8 cellular contexts compared by ENCODE assay signal in genomic region chr16:578870-579405, GRCh38. TPM values are rescaled to one million over a fixed set of nuclear protein-coding genes. Genes with fewer than 3 reads are reported as not detected.
A peak's percentile ranks its signal among the peaks of the same experiment; 100 is the strongest.
DNase-seq lines count a peak whose midpoint lies in the region; ATAC-seq, FAIRE-seq and TF ChIP-seq lines count a peak whose summit lies in the region.

No MANE protein-coding gene starts in this region.

- H3K9me1 ChIP-seq in K562 (ENCODE audit: control insufficient read depth, insufficient read depth, low read length) = peaks cover 3% of the 10 kb centered on the region

- H3K9me3 Mint-ChIP-seq in immature natural killer cell = no peaks in the 10 kb centered on the region

- H3K4me3 Mint-ChIP-seq in immature natural killer cell = peak overlapping the region in 1 of 5 donors; percentile 27

- no peak; the same call in 1 of the 2 replicates for TF ChIP-seq POLR2A in K562 (conservative IDR thresholded peaks at IDR 0.05)
- TF ChIP-seq POLR2A in GM18505 (IDR thresholded peaks at IDR 0.05; ENCODE audit: borderline replicate concordance, extremely low read depth, insufficient read depth, insufficient read length) = no peak

- DNase-seq in T-helper 2 cell (peak in 4 of 5 experiments; percentile 43 to 84 (median 54)), K562 (ENCODE audit: extremely low read depth in 1 of 4, low spot score in 3 of 4) (peak; percentile 67 to 94 (median 79)), immature natural killer cell (peak; percentile 49 to 66 (median 51)), COR-L47 (lab: John Stamatoyannopoulos, UW) (no peak)
- peak; percentile 48 to 52 for DNase-seq in stimulated activated CD4-positive, alpha-beta T cell treated with anti-CD3 and anti-CD28 coated beads, Interleukin-15, amount 100 ng/mL, for 48 hours (ENCODE audit: low read depth in 2 of 2)

- ATAC-seq in HG02642 (IDR thresholded peaks at IDR 0.05; ENCODE audit: poor library complexity, unreplicated experiment) = peak; percentile 44
- peak; percentile 97 for ATAC-seq in K562
- ATAC-seq in GM18505 (IDR thresholded peaks at IDR 0.05; ENCODE audit: unreplicated experiment) = no peak

- no peaks in the 10 kb centered on the region for H3K27me3 ChIP-seq in K562 (ENCODE audit: control insufficient read depth in 2 of 2, insufficient read depth in 2 of 2, low read length in 2 of 2)

- peaks cover 24% of the 10 kb centered on the region; the same call in 2 of the 3 replicates for H3K36me3 ChIP-seq in K562 (ENCODE audit: control insufficient read depth, insufficient read depth, low read length)

- intact Hi-C loops in K562 (cut with micrococcal nuclease) = loop anchor here (5.0 kb wide), 1 partner anchor 88 kb away; the partner anchor contains the start of gene RHOT2

- in situ Hi-C loops in K562 (cut with MboI) = loop anchor here (5.0 kb wide), 1 partner anchor 88 kb away; the partner anchor contains the start of gene RHOT2

- CTCF ChIA-PET in K562 (lab: Yijun Ruan, JAX; ENCODE audit: low intra/inter-chr PET ratio) = interaction anchor here (0.7 to 1.2 kb wide), 2 partner anchors 82 to 94 kb away, joined by 3 to 8 read pairs; no protein-coding TSS in a partner anchor

- H3K4me1 ChIP-seq in K562 (replicated peaks in 1 of 2; ENCODE audit: control insufficient read depth in 2 of 2, insufficient read depth in 2 of 2, low read length in 2 of 2) = peaks cover 0 to 87% of the 10 kb centered on the region in 2 experiments; a peak in 4 of 5 replicates

- no peak overlapping the region for H3K27ac ChIP-seq in C4-2B
- H3K27ac ChIP-seq in K562 (ENCODE audit: extremely low read depth, low read depth, low read length) = no peak overlapping the region

- TF ChIP-seq CTCF in C4-2B (conservative IDR thresholded peaks at IDR 0.05) = peak; percentile 80
- TF ChIP-seq CTCF in K562 (IDR thresholded peaks at IDR 0.05 in 2 of 3, conservative IDR thresholded peaks at IDR 0.05 in 1 of 3; ENCODE audit: insufficient read depth in 2 of 3, low read depth in 1 of 3, low read length in 3 of 3) = peak; percentile 91 to 95 (median 95)

- WGBS in K562 (ENCODE audit: insufficient coverage, low coverage, missing lambda C conversion rate) = 10% methylated on average over 19 of the region's 34 CpGs

- peak overlapping the region in 1 of 2 experiments; percentile 85; a peak in 2 of 4 replicates for H3K9ac ChIP-seq in K562 (ENCODE audit: insufficient read depth in 1 of 2, low read depth in 2 of 2, low read length in 2 of 2)

- FAIRE-seq in K562 (lab: Jason Lieb, UNC) = peak; percentile 92

- H3K36me3 Mint-ChIP-seq in immature natural killer cell = no peaks in the 10 kb centered on the region

- TF ChIP-seq RAD21 in K562 (CRISPR knock-in tag; conservative IDR thresholded peaks at IDR 0.05 in 1 of 2, IDR thresholded peaks at IDR 0.05 in 1 of 2) = peak; percentile 88 to 92

- no peaks in the 10 kb centered on the region for H3K9me3 ChIP-seq in K562 (replicated peaks; ENCODE audit: control insufficient read depth, insufficient read depth, low read depth, low read length)

- H3K27ac Mint-ChIP-seq in immature natural killer cell = peak overlapping the region in 1 of 6 donors; percentile 62

- no peaks in the 10 kb centered on the region for H3K27me3 Mint-ChIP-seq in immature natural killer cell (ENCODE audit: low read depth in 3 of 3)

- peaks cover 13% of the 10 kb centered on the region for H4K20me1 ChIP-seq in K562 (replicated peaks; ENCODE audit: control insufficient read depth, insufficient read depth, low read length)

- H3K4me2 ChIP-seq in K562 (ENCODE audit: insufficient read depth, low read length) = peak overlapping the region; percentile 66; the same call in 1 of the 2 replicates

- POLR2A ChIA-PET in K562 (lab: Yijun Ruan, JAX) = interaction anchor here (0.6 to 2.1 kb wide), 7 partner anchors 8 to 682 kb away, joined by 3 to 6 read pairs (median 4); partner anchors contain the start of gene STUB1

- H3K4me1 Mint-ChIP-seq in immature natural killer cell = no peaks in the 10 kb centered on the region

- H3K4me3 ChIP-seq in K562 = no peak overlapping the region

- peak overlapping the region; percentile 87 for H2AFZ ChIP-seq in K562 (ENCODE audit: low read depth, low read length)

- no peaks in the 10 kb centered on the region for H3K79me2 ChIP-seq in K562 (ENCODE audit: control insufficient read depth, insufficient read depth, low read length)

- TF ChIP-seq EP300 in K562 (IDR thresholded peaks at IDR 0.05; ENCODE audit: low read length) = 0 out of 2 replicates have a peak, but pooled peaks have one; percentile 16

- no TSS peak for BruUV-seq in K562 (replicated peaks; lab: Mats Ljungman, UMichigan)

RNA-seq across cellular contexts. Expression of gene PIGQ, which starts 9.2 kb away (rescaled TPM):
- 51.8 and 208 TPM in 2 replicates for total RNA-seq in K562 (2011; cell fraction: chromatin; rRNA removed; ENCODE audit: low replicate concordance)
- total RNA-seq in K562 (2011; cell fraction: nucleolus; rRNA removed) = 193 and 220 TPM in 2 replicates
- total RNA-seq in K562 (2011; cell fraction: nucleoplasm; rRNA removed) = 84.0 and 92.9 TPM in 2 replicates
- total RNA-seq in K562 (2014; rRNA removed) (30.7 and 36.1 TPM in 2 replicates), K562 (2014; rRNA removed; fragmentation: Illumina TruSeq; extraction: Trizol) (2.3 and 3.4 TPM in 2 replicates), K562 (2015; rRNA removed; fragmentation: Illumina TruSeq; extraction: Trizol) (14.1 and 14.3 TPM in 2 replicates), K562 (2021) (43.7 and 49.6 TPM in 2 replicates)
- polyA plus RNA-seq in K562 (2011; rRNA removed) (11.2 and 19.4 TPM in 2 replicates), K562 (2014; fragmentation: Illumina TruSeq; extraction: Trizol) (11.7 and 21.9 TPM in 2 replicates), K562 (2014; fragmentation: Nextera tagmentation; extraction: Ambion mirVana) (1 to 10 TPM in 1 of 2 experiments, under 1 TPM in 1; 0.20 to 2.5 TPM), K562 (2014; rRNA removed) (42.1 and 42.3 TPM in 2 replicates), immature natural killer cell (10 to 100 TPM; 10.5 to 17.7 (median 12.6) TPM)
- polyA plus RNA-seq in K562 (2011; cell fraction: cytosol; rRNA removed) = 15.7 and 51.3 TPM in 2 replicates
- polyA plus RNA-seq in K562 (2011; cell fraction: nucleus; rRNA removed) = 84.7 and 175 TPM in 2 replicates
- polyA plus RNA-seq in K562 (2012) = 22.2 and 33.3 TPM in 2 replicates
- 9.6 and 17.9 TPM in 2 replicates for polyA minus RNA-seq in K562 (2011; rRNA and poly(A)+ RNA removed)
- 11.2 and 15.5 TPM in 2 replicates for polyA minus RNA-seq in K562 (2011; cell fraction: cytosol; rRNA and poly(A)+ RNA removed)
- polyA minus RNA-seq in K562 (2011; cell fraction: nucleus; rRNA and poly(A)+ RNA removed) = 33.2 and 44.4 TPM in 2 replicates

RNA-seq across cellular contexts. Expression of gene RAB40C, which starts 10.9 kb away (rescaled TPM):
- total RNA-seq in K562 (2011; cell fraction: chromatin; rRNA removed; ENCODE audit: low replicate concordance) = 10.6 and 36.6 TPM in 2 replicates
- total RNA-seq in K562 (2011; cell fraction: nucleolus; rRNA removed) = 24.2 and 24.8 TPM in 2 replicates
- total RNA-seq in K562 (2011; cell fraction: nucleoplasm; rRNA removed) = 15.5 and 15.6 TPM in 2 replicates
- total RNA-seq in K562 (2014; rRNA removed) (22.3 and 26.0 TPM in 2 replicates), K562 (2014; rRNA removed; fragmentation: Illumina TruSeq; extraction: Trizol) (1.9 and 2.5 TPM in 2 replicates), K562 (2015; rRNA removed; fragmentation: Illumina TruSeq; extraction: Trizol) (10.1 and 11.4 TPM in 2 replicates), K562 (2021) (23.4 and 25.3 TPM in 2 replicates)
- polyA plus RNA-seq in K562 (2011; rRNA removed) (8.7 and 10.9 TPM in 2 replicates), K562 (2014; fragmentation: Illumina TruSeq; extraction: Trizol) (5.6 and 13.3 TPM in 2 replicates), K562 (2014; fragmentation: Nextera tagmentation; extraction: Ambion mirVana) (under 1 TPM; 0.17 to 0.50 TPM), K562 (2014; rRNA removed) (20.9 and 22.3 TPM in 2 replicates), immature natural killer cell (10 to 100 TPM in 1 of 3 donors, 1 to 10 TPM in 2; 4.6 to 17.5 (median 5.8) TPM)
- polyA plus RNA-seq in K562 (2011; cell fraction: cytosol; rRNA removed) = 15.6 and 35.2 TPM in 2 replicates
- polyA plus RNA-seq in K562 (2011; cell fraction: nucleus; rRNA removed) = 22.1 and 35.1 TPM in 2 replicates
- 15.7 and 28.1 TPM in 2 replicates for polyA plus RNA-seq in K562 (2012)
- 2.9 and 5.0 TPM in 2 replicates for polyA minus RNA-seq in K562 (2011; rRNA and poly(A)+ RNA removed)
- 10.3 and 15.5 TPM in 2 replicates for polyA minus RNA-seq in K562 (2011; cell fraction: cytosol; rRNA and poly(A)+ RNA removed)
- 4.8 and 5.1 TPM in 2 replicates for polyA minus RNA-seq in K562 (2011; cell fraction: nucleus; rRNA and poly(A)+ RNA removed)

RNA-seq across cellular contexts. Expression of gene NHLRC4, which starts 12.1 kb away (rescaled TPM):
- total RNA-seq in K562 (2011; cell fraction: chromatin; rRNA removed; ENCODE audit: low replicate concordance) = 3.1 and 8.5 TPM in 2 replicates
- 8.4 and 8.8 TPM in 2 replicates for total RNA-seq in K562 (2011; cell fraction: nucleolus; rRNA removed)
- 5.0 TPM in 2 replicates for total RNA-seq in K562 (2011; cell fraction: nucleoplasm; rRNA removed)
- total RNA-seq in K562 (2014; rRNA removed) (2.6 and 3.1 TPM in 2 replicates), K562 (2014; rRNA removed; fragmentation: Illumina TruSeq; extraction: Trizol) (0.47 and 0.48 TPM in 2 replicates), K562 (2015; rRNA removed; fragmentation: Illumina TruSeq; extraction: Trizol) (1.2 and 1.3 TPM in 2 replicates), K562 (2021) (2.0 and 3.0 TPM in 2 replicates)
- polyA plus RNA-seq in K562 (2011; rRNA removed) (1.3 and 1.7 TPM in 2 replicates), K562 (2014; fragmentation: Illumina TruSeq; extraction: Trizol) (0.24 and 1.1 TPM in 2 replicates), K562 (2014; fragmentation: Nextera tagmentation; extraction: Ambion mirVana) (not detected), K562 (2014; rRNA removed) (3.2 and 3.7 TPM in 2 replicates), immature natural killer cell (under 1 TPM in 2 of 3 donors, not detected in 1; 0.42 to 0.61 TPM)
- polyA plus RNA-seq in K562 (2011; cell fraction: cytosol; rRNA removed) = 2.0 and 4.5 TPM in 2 replicates
- 6.2 and 8.3 TPM in 2 replicates for polyA plus RNA-seq in K562 (2011; cell fraction: nucleus; rRNA removed)
- 1.7 and 7.2 TPM in 2 replicates for polyA plus RNA-seq in K562 (2012)
- 0.39 and 0.51 TPM in 2 replicates for polyA minus RNA-seq in K562 (2011; rRNA and poly(A)+ RNA removed)
- 1.3 TPM in 1 of 2 replicates, not detected in the other for polyA minus RNA-seq in K562 (2011; cell fraction: cytosol; rRNA and poly(A)+ RNA removed)
- polyA minus RNA-seq in K562 (2011; cell fraction: nucleus; rRNA and poly(A)+ RNA removed) = 6.5 and 8.1 TPM in 2 replicates

RNA-seq across cellular contexts. Expression of gene PRR35, which starts 18.7 kb away (rescaled TPM):
- total RNA-seq in K562 (2011; cell fraction: chromatin; rRNA removed; ENCODE audit: low replicate concordance) = 0.18 and 0.79 TPM in 2 replicates
- total RNA-seq in K562 (2011; cell fraction: nucleolus; rRNA removed) = 0.66 and 1.3 TPM in 2 replicates
- 0.29 and 0.53 TPM in 2 replicates for total RNA-seq in K562 (2011; cell fraction: nucleoplasm; rRNA removed)
- total RNA-seq in K562 (2014; rRNA removed) (0.41 and 0.45 TPM in 2 replicates), K562 (2014; rRNA removed; fragmentation: Illumina TruSeq; extraction: Trizol) (not detected in 2 replicates), K562 (2015; rRNA removed; fragmentation: Illumina TruSeq; extraction: Trizol) (0.08 TPM in 1 of 2 replicates, not detected in the other), K562 (2021) (0.18 and 0.42 TPM in 2 replicates)
- polyA plus RNA-seq in K562 (2011; rRNA removed) (0.09 and 0.17 TPM in 2 replicates), K562 (2014; fragmentation: Illumina TruSeq; extraction: Trizol) (0.07 TPM in 1 of 2 replicates, not detected in the other), K562 (2014; fragmentation: Nextera tagmentation; extraction: Ambion mirVana) (not detected), K562 (2014; rRNA removed) (0.15 and 0.24 TPM in 2 replicates), immature natural killer cell (not detected)
- 0.07 and 1.2 TPM in 2 replicates for polyA plus RNA-seq in K562 (2011; cell fraction: cytosol; rRNA removed)
- polyA plus RNA-seq in K562 (2011; cell fraction: nucleus; rRNA removed) = 0.20 and 2.2 TPM in 2 replicates
- 0.09 and 0.14 TPM in 2 replicates for polyA plus RNA-seq in K562 (2012)
- polyA minus RNA-seq in K562 (2011; rRNA and poly(A)+ RNA removed) = not detected in 2 replicates
- polyA minus RNA-seq in K562 (2011; cell fraction: cytosol; rRNA and poly(A)+ RNA removed) = not detected in 2 replicates
- 0.27 TPM in 1 of 2 replicates, not detected in the other for polyA minus RNA-seq in K562 (2011; cell fraction: nucleus; rRNA and poly(A)+ RNA removed)

RNA-seq across cellular contexts. Expression of gene CAPN15, which starts 51.4 kb away (rescaled TPM):
- total RNA-seq in K562 (2011; cell fraction: chromatin; rRNA removed; ENCODE audit: low replicate concordance) = 95.0 and 335 TPM in 2 replicates
- total RNA-seq in K562 (2011; cell fraction: nucleolus; rRNA removed) = 221 and 227 TPM in 2 replicates
- 99.2 and 108 TPM in 2 replicates for total RNA-seq in K562 (2011; cell fraction: nucleoplasm; rRNA removed)
- total RNA-seq in K562 (2014; rRNA removed) = 63.2 and 81.8 TPM in 2 replicates
- total RNA-seq in K562 (2014; rRNA removed; fragmentation: Illumina TruSeq; extraction: Trizol) = 4.2 and 4.3 TPM in 2 replicates
- total RNA-seq in K562 (2015; rRNA removed; fragmentation: Illumina TruSeq; extraction: Trizol) = 26.1 and 28.1 TPM in 2 replicates
- 105 and 111 TPM in 2 replicates for total RNA-seq in K562 (2021)
- polyA plus RNA-seq in K562 (2011; rRNA removed) = 14.2 and 20.5 TPM in 2 replicates
- 20.0 and 89.6 TPM in 2 replicates for polyA plus RNA-seq in K562 (2011; cell fraction: cytosol; rRNA removed)
- 120 and 194 TPM in 2 replicates for polyA plus RNA-seq in K562 (2011; cell fraction: nucleus; rRNA removed)
- polyA plus RNA-seq in K562 (2012) = 43.4 and 45.5 TPM in 2 replicates
- 4.9 and 23.2 TPM in 2 replicates for polyA plus RNA-seq in K562 (2014; fragmentation: Illumina TruSeq; extraction: Trizol)
- polyA plus RNA-seq in K562 (2014; fragmentation: Nextera tagmentation; extraction: Ambion mirVana) = under 1 TPM; 0.62 to 0.77 TPM
- polyA plus RNA-seq in K562 (2014; rRNA removed) = 50.2 and 52.3 TPM in 2 replicates
- 5.4 and 12.8 TPM in 2 replicates for polyA minus RNA-seq in K562 (2011; rRNA and poly(A)+ RNA removed)
- polyA minus RNA-seq in K562 (2011; cell fraction: cytosol; rRNA and poly(A)+ RNA removed) = 69.7 and 71.5 TPM in 2 replicates
- 29.7 and 35.1 TPM in 2 replicates for polyA minus RNA-seq in K562 (2011; cell fraction: nucleus; rRNA and poly(A)+ RNA removed)
- 10 to 100 TPM in 2 of 3 donors, 1 to 10 TPM in 1; 9.2 to 30.7 (median 10.1) TPM for polyA plus RNA-seq in immature natural killer cell
